25 cellular contexts compared by ENCODE assay signal in genomic region chr14:89537911-89538310, GRCh38.
DNase-seq lines count a peak whose midpoint lies in the region; ATAC-seq and TF ChIP-seq lines count a peak whose summit lies in the region.
"Had no signal": no experiment of that assay in that cellular context is flagged by ENCODE, and none has a peak within 500 bp of the region (broad histone marks: within the 10 kb centered on the region; RNA-seq: fewer than 3 reads in every experiment).

No MANE protein-coding gene starts in this region.

- H3K4me1 Mint-ChIP-seq in natural killer cell treated with Interleukin-12 subunit alpha and Interleukin-12 subunit beta and Interleukin-15 and Interleukin-18, amount 100 ng/mL, for 72 hours (ENCODE audit: low read depth in 2 of 2), result peaks cover 29 to 42% of the 10 kb centered on the region in 2 donors

- H3K27me3 ChIP-seq in AG04450 (ENCODE audit: control insufficient read depth, insufficient read depth, low read length), result no peaks in the 10 kb centered on the region
- H3K27me3 ChIP-seq in foreskin keratinocyte, result no peaks in the 10 kb centered on the region
- H3K27me3 ChIP-seq: sigmoid colon, testis had no signal

- H3K4me1 ChIP-seq in foreskin keratinocyte, result peaks cover 5% of the 10 kb centered on the region
- H3K4me1 ChIP-seq: testis had no signal

- H3K36me3 Mint-ChIP-seq in natural killer cell treated with Interleukin-12 subunit alpha and Interleukin-12 subunit beta and Interleukin-15 and Interleukin-18, amount 100 ng/mL, for 72 hours, result no peaks in the 10 kb centered on the region
- H3K36me3 Mint-ChIP-seq: natural killer cell had no signal

- TF ChIP-seq CTCF in AG04450 (IDR thresholded peaks at IDR 0.05; ENCODE audit: low read depth, low read length) (0 out of 2 replicates have a peak, but pooled peaks have one; percentile 4), GM12872 (IDR thresholded peaks at IDR 0.05; ENCODE audit: insufficient read depth, low read depth, low read length) (peak; percentile 20; the same call in 1 of the 3 replicates), foreskin keratinocyte (conservative IDR thresholded peaks at IDR 0.05) (peak; percentile 26)

- ATAC-seq in foreskin keratinocyte (no peak), GM21786 (IDR thresholded peaks at IDR 0.05; ENCODE audit: unreplicated experiment) (no peak), GM19023 (IDR thresholded peaks at IDR 0.05; ENCODE audit: unreplicated experiment) (no peak)
- no peak for ATAC-seq in natural killer cell treated with Interleukin-12 subunit alpha and Interleukin-12 subunit beta and Interleukin-15 and Interleukin-18, amount 100 ng/mL, for 72 hours
- ATAC-seq: activated CD4-positive, CD25-positive, alpha-beta regulatory T cell treated with anti-CD3 and anti-CD28 coated beads, Interleukin-2, amount 50 U/mL, for 24 hours; CD8-positive, alpha-beta T cell; left colon; natural killer cell had no signal

- no peak overlapping the region for H3K4me3 ChIP-seq in AG04450 (ENCODE audit: low read depth, low read length)
- H3K4me3 ChIP-seq: sigmoid colon, testis had no signal

- DNase-seq in AG04450 (ENCODE audit: low read depth, low spot score) (no peak), NCI-H146 (lab: John Stamatoyannopoulos, UW) (peak; percentile 57), foreskin keratinocyte (no peak)
- no peak for DNase-seq in natural killer cell treated with Interleukin-12 subunit alpha and Interleukin-12 subunit beta and Interleukin-15 and Interleukin-18, amount 100 ng/mL, for 72 hours (ENCODE audit: low spot score)
- DNase-seq in activated CD4-positive, CD25-positive, alpha-beta regulatory T cell (lab: John Stamatoyannopoulos, UW), result no peak
- DNase-seq: ACHN; activated naive CD4-positive, alpha-beta T cell treated with anti-CD3 and anti-CD28 coated beads, Interleukin-2, amount 10 ng/mL, durations not matched to agents 7 days and 5 days; activated T-cell treated with anti-CD3 and anti-CD28 coated beads, Interleukin-2, amount 50 U/mL, for 48 hours; anterior cingulate cortex; CD8-positive, alpha-beta T cell; DND-41; erythroblast; left colon; mesenchymal stem cell; natural killer cell; NCI-H187; NCI-H446 treated with DMSO at 0.1 percent for 48 hours; posterior cingulate gyrus; sigmoid colon; testis had no signal

- no peaks in the 10 kb centered on the region for H3K9me3 Mint-ChIP-seq in natural killer cell treated with Interleukin-12 subunit alpha and Interleukin-12 subunit beta and Interleukin-15 and Interleukin-18, amount 100 ng/mL, for 72 hours
- H3K9me3 Mint-ChIP-seq: activated naive CD4-positive, alpha-beta T cell treated with anti-CD3 and anti-CD28 coated beads, Interleukin-2, amount 10 ng/mL, durations not matched to agents 7 days and 5 days; CD8-positive, alpha-beta T cell; natural killer cell had no signal

- POLR2A ChIA-PET in AG04450 (lab: Yijun Ruan, JAX), result no interaction called here

- H3K27ac ChIP-seq in AG04450 (ENCODE audit: low read depth, low read length), result no peak overlapping the region
- H3K27ac ChIP-seq in foreskin keratinocyte, result no peak overlapping the region
- H3K27ac ChIP-seq: RWPE1, sigmoid colon, testis had no signal

- H3K27me3 Mint-ChIP-seq in natural killer cell treated with Interleukin-12 subunit alpha and Interleukin-12 subunit beta and Interleukin-15 and Interleukin-18, amount 100 ng/mL, for 72 hours, result no peaks in the 10 kb centered on the region
- H3K27me3 Mint-ChIP-seq: activated naive CD4-positive, alpha-beta T cell treated with anti-CD3 and anti-CD28 coated beads, Interleukin-2, amount 10 ng/mL, durations not matched to agents 7 days and 5 days had no signal

- CTCF ChIA-PET in AG04450 (lab: Charles Lee), result interaction anchor here (0.7 kb wide), 1 partner anchor 150 kb away, joined by 3 read pairs; no protein-coding TSS in a partner anchor

- H3K27ac Mint-ChIP-seq in natural killer cell treated with Interleukin-12 subunit alpha and Interleukin-12 subunit beta and Interleukin-15 and Interleukin-18, amount 100 ng/mL, for 72 hours, result no peak overlapping the region
- H3K27ac Mint-ChIP-seq: activated naive CD4-positive, alpha-beta T cell treated with anti-CD3 and anti-CD28 coated beads, Interleukin-2, amount 10 ng/mL, durations not matched to agents 7 days and 5 days; CD8-positive, alpha-beta T cell; natural killer cell had no signal

- H3K9me3 ChIP-seq in AG04450 (ENCODE audit: control insufficient read depth, insufficient read depth, low read length), result no peaks in the 10 kb centered on the region; the same call in 1 of the 2 replicates
- H3K9me3 ChIP-seq: sigmoid colon, testis had no signal

- H3K4me3 Mint-ChIP-seq in natural killer cell treated with Interleukin-12 subunit alpha and Interleukin-12 subunit beta and Interleukin-15 and Interleukin-18, amount 100 ng/mL, for 72 hours, result no peak overlapping the region
- H3K4me3 Mint-ChIP-seq: activated naive CD4-positive, alpha-beta T cell treated with anti-CD3 and anti-CD28 coated beads, Interleukin-2, amount 10 ng/mL, durations not matched to agents 7 days and 5 days; CD8-positive, alpha-beta T cell; natural killer cell had no signal
